8 cellular contexts compared by ENCODE assay signal in genomic region chr7:41977165-41977651, GRCh38.
DNase-seq lines count a peak whose midpoint lies in the region; ATAC-seq and TF ChIP-seq lines count a peak whose summit lies in the region.

No MANE protein-coding gene starts in this region.

- H3K27ac ChIP-seq in left lung: no peak overlapping the region

- ATAC-seq in left lung (peak; percentile 63), HG02571 (IDR thresholded peaks at IDR 0.05; ENCODE audit: unreplicated experiment) (no peak), GM21367 (IDR thresholded peaks at IDR 0.05; ENCODE audit: unreplicated experiment) (no peak)
- ATAC-seq in effector memory CD8-positive, alpha-beta T cell (replicated peaks): no peak

- no peak overlapping the region for H3K4me3 ChIP-seq in left lung

- H3K27ac Mint-ChIP-seq in effector memory CD8-positive, alpha-beta T cell: no peak overlapping the region

- H3K27me3 Mint-ChIP-seq in effector memory CD8-positive, alpha-beta T cell: peaks cover 14 to 26% of the 10 kb centered on the region in 2 donors

- DNase-seq in NCI-H460 (ENCODE audit: extremely low read depth, low read depth): peak; percentile 49
- DNase-seq in cerebellum (ENCODE audit: low spot score): peak; percentile 30
- DNase-seq in left lung: no peak
- DNase-seq in effector memory CD8-positive, alpha-beta T cell: no peak
- DNase-seq in activated CD4-positive, alpha-beta T cell treated with anti-CD3 and anti-CD28 coated beads for 1 hour: no peak

- no peaks in the 10 kb centered on the region for H3K36me3 ChIP-seq in left lung

- H3K27me3 ChIP-seq in left lung: no peaks in the 10 kb centered on the region

- H3K9me3 Mint-ChIP-seq in effector memory CD8-positive, alpha-beta T cell: no peaks in the 10 kb centered on the region

- H3K4me3 Mint-ChIP-seq in effector memory CD8-positive, alpha-beta T cell: no peak overlapping the region

- H3K4me1 Mint-ChIP-seq in effector memory CD8-positive, alpha-beta T cell (ENCODE audit: low read depth in 2 of 2): no peaks in the 10 kb centered on the region

- H3K36me3 Mint-ChIP-seq in effector memory CD8-positive, alpha-beta T cell (ENCODE audit: insufficient read depth): no peaks in the 10 kb centered on the region

- H3K9me3 ChIP-seq in left lung: no peaks in the 10 kb centered on the region

- peak; percentile 67 for TF ChIP-seq CTCF in GM12872 (IDR thresholded peaks at IDR 0.05; ENCODE audit: insufficient read depth, low read depth, low read length)
- TF ChIP-seq CTCF in left lung (IDR thresholded peaks at IDR 0.05): peak; percentile 52 to 64

- intact Hi-C loops in left lung (cut with DNase I): no loop called here

- peaks cover 4 to 12% of the 10 kb centered on the region in 2 donors for H3K4me1 ChIP-seq in left lung

Comparison
In these comparisons a context has a peak if more than half of its experiments do, and no peak if none do; other contexts are left out.
1. DNase-seq: peak in NCI-H460 (single experiment) and cerebellum (single experiment); none in left lung (0 of 2), effector memory CD8-positive, alpha-beta T cell (0 of 3) and activated CD4-positive, alpha-beta T cell treated with anti-CD3 and anti-CD28 coated beads for 1 hour (single experiment).